8 cellular contexts compared by ENCODE assay signal in the genomic region with DNA sequence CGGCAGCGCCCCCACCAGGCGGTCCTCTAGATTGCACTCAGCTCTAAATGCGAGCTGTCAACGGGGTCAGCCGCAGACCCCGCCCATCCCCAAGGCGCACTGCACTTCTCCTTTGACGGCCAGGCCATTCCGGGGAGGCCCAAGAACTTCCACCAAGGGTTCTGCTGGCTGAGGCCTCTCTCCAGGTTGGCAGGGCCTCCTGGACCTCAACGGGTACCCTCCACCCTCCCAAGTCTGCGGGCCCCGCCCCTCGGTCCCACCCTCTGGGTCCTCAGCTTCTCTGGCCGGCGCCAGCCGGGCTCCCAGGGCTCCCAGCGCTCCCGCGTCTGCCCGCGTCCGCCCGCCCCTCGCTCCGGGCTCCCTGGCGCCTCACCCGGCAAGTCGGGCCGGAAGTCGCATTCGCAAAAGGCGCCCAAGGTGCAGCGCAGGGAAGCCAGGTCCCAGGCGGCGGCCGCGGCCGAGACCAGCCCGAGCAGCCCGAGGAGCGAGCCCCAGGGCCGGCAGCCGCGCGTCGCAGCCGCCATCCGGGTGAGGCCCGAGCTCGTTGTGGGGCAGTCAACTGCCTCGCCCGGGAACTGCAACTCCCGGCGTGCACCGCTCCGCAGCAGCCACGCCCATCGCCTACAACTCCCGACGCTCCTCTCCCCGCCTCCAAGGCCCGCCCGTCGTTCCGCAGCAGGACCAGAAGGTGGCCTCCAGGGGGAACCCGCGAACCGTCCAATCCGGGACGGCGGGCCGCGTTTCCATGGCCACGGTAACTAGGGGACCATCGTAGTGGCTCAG.
DNase-seq lines count a peak whose midpoint lies in the region; ATAC-seq lines count a peak whose summit lies in the region.

Gene TOR2A (minus strand): TSS at position 548 of the 783 bp plus-strand sequence. CDS start 24 bp downstream, at position 524.

- peak; percentile 76 for ATAC-seq in GM19468 (IDR thresholded peaks at IDR 0.05; ENCODE audit: extremely low read depth, unreplicated experiment)

- DNase-seq in COLO829 (ENCODE audit: low spot score): peak; percentile 99
- peak; percentile 83 for DNase-seq in HS-5 (ENCODE audit: low read depth)
- DNase-seq in NK-92 (lab: John Stamatoyannopoulos, UW; ENCODE audit: unreplicated experiment): peak; percentile 77
- DNase-seq in activated CD8-positive, alpha-beta memory T cell treated with anti-CD3 and anti-CD28 coated beads for 1 hour (ENCODE audit: extremely low read depth in 1 of 2, low read depth in 1 of 2): peak; percentile 98 to 99
- DNase-seq in effector CD8-positive, alpha-beta T cell (lab: John Stamatoyannopoulos, UW): peak; percentile 98
- peak; percentile 98 for DNase-seq in medulla oblongata (ENCODE audit: extremely low spot score)
- DNase-seq in stimulated activated CD8-positive, alpha-beta memory T cell treated with anti-CD3 and anti-CD28 coated beads, Interleukin-12 subunit alpha, Interleukin-12 subunit beta, amount 100 ng/mL, for 1 hour (ENCODE audit: low read depth): peak; percentile 99

Comparison
In these comparisons a context has a peak if more than half of its experiments do, and no peak if none do; other contexts are left out.
1. Peak in every context shown above with its lines: DNase-seq and ATAC-seq.